Comparison of ENCODE assay signal across 17 cellular contexts in the genomic region with DNA sequence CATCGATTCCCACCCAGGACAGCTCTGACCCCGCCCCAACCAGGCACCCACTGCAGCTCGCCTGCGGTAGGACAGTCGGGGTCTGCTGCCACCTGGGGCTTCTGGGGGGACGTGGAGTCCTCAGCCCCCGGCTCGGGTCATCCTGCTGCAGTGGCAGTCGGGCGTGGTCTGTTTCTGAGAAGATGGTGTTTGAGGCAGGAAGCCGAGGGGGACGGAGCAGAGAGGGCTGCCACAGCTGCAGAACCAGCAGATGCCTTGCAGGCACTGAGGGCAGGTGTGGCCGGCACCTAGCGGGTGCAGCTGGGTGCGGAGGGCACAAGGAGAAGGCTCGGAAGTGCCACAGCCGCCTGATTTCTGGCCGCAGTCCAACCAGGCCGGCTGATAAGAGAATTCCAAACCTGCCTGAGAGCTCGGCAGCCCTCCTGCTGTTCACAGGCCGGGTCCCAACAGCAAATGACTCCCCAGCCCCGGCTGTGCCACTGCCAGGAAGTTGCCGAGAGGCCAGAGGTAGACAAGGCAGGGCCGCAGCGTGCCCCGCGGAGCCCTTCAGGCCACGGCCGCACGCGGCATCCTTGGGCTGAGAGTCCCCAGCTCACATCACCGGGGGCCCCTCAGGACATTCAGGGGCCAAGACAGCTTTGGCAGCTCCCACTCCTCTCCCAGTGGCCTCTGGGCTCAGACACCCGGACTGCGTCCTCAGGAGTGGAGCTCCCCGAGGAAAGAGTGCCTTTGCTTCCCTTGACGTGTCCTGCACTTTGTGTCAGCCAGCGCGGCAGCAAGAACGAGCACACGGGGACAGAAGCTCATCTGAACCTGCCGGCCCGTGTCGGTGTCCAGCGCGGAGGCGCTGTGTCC. TPM values are rescaled to one million over a fixed set of nuclear protein-coding genes. Genes with fewer than 3 reads are reported as not detected.
DNase-seq lines count a peak whose midpoint lies in the region; ATAC-seq and TF ChIP-seq lines count a peak whose summit lies in the region.
"Had no signal": no experiment of that assay in that cellular context is flagged by ENCODE, and none has a peak within 500 bp of the region (broad histone marks: within the 10 kb centered on the region; RNA-seq: fewer than 3 reads in every experiment).

No MANE protein-coding gene starts in this region.

- CTCF ChIA-PET in CD4-positive, alpha-beta memory T cell (lab: Charles Lee; ENCODE audit: partially characterized antibody), result no interaction called here

- no peak overlapping the region for H2AFZ ChIP-seq in Karpas-422 (ENCODE audit: low read length)
- H2AFZ ChIP-seq: GM23338 had no signal

- no peak overlapping the region for H3K4me2 ChIP-seq in Karpas-422 (ENCODE audit: low read depth, low read length, poor library complexity, severe bottlenecking)
- H3K4me2 ChIP-seq: GM23338 had no signal

- peaks cover 0 to 5% (median 1%) of the 10 kb centered on the region in 4 donors for H3K4me1 Mint-ChIP-seq in CD4-positive, alpha-beta memory T cell
- H3K4me1 Mint-ChIP-seq: GM23338 had no signal

- intact Hi-C loops in Right ventricle myocardium superior (cut with DNase I) (no loop called here), left ventricle myocardium inferior (cut with micrococcal nuclease) (no loop called here)
- intact Hi-C loops in CD4-positive, alpha-beta memory T cell (cut with micrococcal nuclease), result no loop called here

- H3K9me3 Mint-ChIP-seq in CD4-positive, alpha-beta memory T cell, result peaks cover 0 to 36% (median 15%) of the 10 kb centered on the region in 8 donors

- no peak overlapping the region for H3K27ac Mint-ChIP-seq in CD4-positive, alpha-beta memory T cell
- H3K27ac Mint-ChIP-seq: activated T-helper 17 cell treated with anti-CD3 and anti-CD28 coated beads, Interleukin-2, amount 50 U/mL, for 72 hours; GM23338; T-helper 2 cell treated with Interferon-gamma antibody and Interleukin-4, amounts not matched to agents 5 μg/mL and 100 μg/mL, for 36 hours had no signal

- DNase-seq in Right ventricle myocardium superior, result peak; percentile 76
- DNase-seq in right atrium auricular region (ENCODE audit: low spot score), result no peak
- DNase-seq in NCI-H345 treated with DMSO at 0.1 percent for 48 hours (lab: John Stamatoyannopoulos, UW; ENCODE audit: unreplicated experiment), result peak; percentile 54
- DNase-seq in left ventricle myocardium inferior, result peak; percentile 70
- no peak for DNase-seq in NCI-H1694 treated with DMSO at 0.1 percent for 48 hours (lab: John Stamatoyannopoulos, UW)
- no peak for DNase-seq in CD4-positive, alpha-beta memory T cell
- no peak for DNase-seq in amygdala (lab: John Stamatoyannopoulos, UW)
- DNase-seq in Karpas-422, result no peak
- DNase-seq: activated CD4-positive, alpha-beta T cell treated with anti-CD3 and anti-CD28 coated beads, Interleukin-2, amount 50 U/mL, for 48 hours; islet precursor cell; retina; stimulated activated CD4-positive, alpha-beta T cell treated with anti-CD3 and anti-CD28 coated beads, Interleukin-4, amount 100 ng/mL, for 4 hours; stimulated activated naive CD4-positive, alpha-beta T cell had no signal

- H3K4me1 ChIP-seq in right atrium auricular region, result peaks cover 0 to 10% of the 10 kb centered on the region in 2 donors
- H3K4me1 ChIP-seq in left ventricle myocardium inferior, result peaks cover 32% of the 10 kb centered on the region
- no peaks in the 10 kb centered on the region for H3K4me1 ChIP-seq in CD4-positive, alpha-beta memory T cell (ENCODE audit: insufficient read depth, low read length)
- no peaks in the 10 kb centered on the region for H3K4me1 ChIP-seq in Karpas-422 (ENCODE audit: low read length)
- H3K4me1 ChIP-seq: vagina had no signal

- no peak overlapping the region for H3K4me3 Mint-ChIP-seq in CD4-positive, alpha-beta memory T cell
- H3K4me3 Mint-ChIP-seq: activated T-helper 17 cell treated with anti-CD3 and anti-CD28 coated beads, Interleukin-2, amount 50 U/mL, for 72 hours; GM23338; T-helper 2 cell treated with Interferon-gamma antibody and Interleukin-4, amounts not matched to agents 5 μg/mL and 100 μg/mL, for 36 hours had no signal

- no peaks in the 10 kb centered on the region for H3K79me2 ChIP-seq in Karpas-422 (ENCODE audit: low read length)

- no peaks in the 10 kb centered on the region for H3K27me3 ChIP-seq in right atrium auricular region
- H3K27me3 ChIP-seq in left ventricle myocardium inferior (ENCODE audit: low read depth), result peaks cover 13% of the 10 kb centered on the region
- no peaks in the 10 kb centered on the region for H3K27me3 ChIP-seq in CD4-positive, alpha-beta memory T cell (ENCODE audit: insufficient read depth, low read length)
- H3K27me3 ChIP-seq in Karpas-422 (ENCODE audit: low read length), result no peaks in the 10 kb centered on the region
- H3K27me3 ChIP-seq: vagina had no signal

- no peaks in the 10 kb centered on the region for H3K9me2 ChIP-seq in Karpas-422 (replicated peaks; ENCODE audit: insufficient read depth, low read length)

- no peaks in the 10 kb centered on the region for H3K36me3 ChIP-seq in right atrium auricular region
- H3K36me3 ChIP-seq in left ventricle myocardium inferior, result no peaks in the 10 kb centered on the region
- H3K36me3 ChIP-seq in CD4-positive, alpha-beta memory T cell (ENCODE audit: insufficient read depth, low read length), result no peaks in the 10 kb centered on the region
- H3K36me3 ChIP-seq in Karpas-422 (ENCODE audit: insufficient read depth, low read length), result no peaks in the 10 kb centered on the region
- H3K36me3 ChIP-seq: vagina had no signal

- H3K36me3 Mint-ChIP-seq in CD4-positive, alpha-beta memory T cell, result no peaks in the 10 kb centered on the region

- peaks cover under 1 to 2% of the 10 kb centered on the region in 2 donors for H3K27me3 Mint-ChIP-seq in CD4-positive, alpha-beta memory T cell
- H3K27me3 Mint-ChIP-seq: activated T-helper 17 cell treated with anti-CD3 and anti-CD28 coated beads, Interleukin-2, amount 50 U/mL, for 72 hours had no signal

- H3K4me3 ChIP-seq in right atrium auricular region, result no peak overlapping the region
- peak overlapping the region; percentile 36 for H3K4me3 ChIP-seq in left ventricle myocardium inferior
- no peak overlapping the region for H3K4me3 ChIP-seq in CD4-positive, alpha-beta memory T cell (ENCODE audit: low read length in 2 of 2)
- no peak overlapping the region for H3K4me3 ChIP-seq in Karpas-422 (ENCODE audit: low read length)
- H3K4me3 ChIP-seq: GM23338, vagina had no signal

- H4K20me1 ChIP-seq in Karpas-422 (ENCODE audit: insufficient read depth, low read depth, low read length), result no peaks in the 10 kb centered on the region

- H3K27ac ChIP-seq in right atrium auricular region, result no peak overlapping the region
- H3K27ac ChIP-seq in left ventricle myocardium inferior (replicated peaks), result peak overlapping the region; percentile 45
- H3K27ac ChIP-seq in CD4-positive, alpha-beta memory T cell (ENCODE audit: low read depth, low read length), result no peak overlapping the region
- no peak overlapping the region for H3K27ac ChIP-seq in Karpas-422 (ENCODE audit: low read length)
- H3K27ac ChIP-seq: vagina had no signal

- POLR2A ChIA-PET in CD4-positive, alpha-beta memory T cell (lab: Charles Lee; ENCODE audit: partially characterized antibody), result no interaction called here

- ATAC-seq in Right ventricle myocardium superior (ENCODE audit: poor library complexity), result peak; percentile 87
- ATAC-seq: activated T-helper 17 cell treated with anti-CD3 and anti-CD28 coated beads, Interleukin-2, amount 50 U/mL, for 72 hours; GM23338 had no signal

- H3K9ac ChIP-seq in Karpas-422 (ENCODE audit: low read length), result no peak overlapping the region

- H3K9me3 ChIP-seq in right atrium auricular region (peaks cover 5 to 18% of the 10 kb centered on the region in 2 donors), left ventricle myocardium inferior (replicated peaks) (peaks cover 36% of the 10 kb centered on the region), Karpas-422 (ENCODE audit: low read length) (no peaks in the 10 kb centered on the region)
- H3K9me3 ChIP-seq in CD4-positive, alpha-beta memory T cell (ENCODE audit: control insufficient read depth in 1 of 2, low read length in 2 of 2), result peaks cover 0 to 10% of the 10 kb centered on the region in 2 donors

- TF ChIP-seq CTCF in right atrium auricular region (IDR thresholded peaks at IDR 0.05) (no peak), left ventricle myocardium inferior (IDR thresholded peaks at IDR 0.05; ENCODE audit: borderline replicate concordance) (no peak)

RNA-seq across cellular contexts. Expression of a gene that starts 9.4 kb away (rescaled TPM):
- total RNA-seq in Right ventricle myocardium superior (4.3 TPM), right atrium auricular region (1 to 10 TPM in 1 of 2 donors, under 1 TPM in 1; 0.98 to 2.3 TPM), left ventricle myocardium inferior (4.8 TPM)
- total RNA-seq in CD4-positive, alpha-beta memory T cell, result 1 to 10 TPM in 1 of 2 experiments, under 1 TPM in 1; 0.64 to 1.5 TPM
- polyA plus RNA-seq in CD4-positive, alpha-beta memory T cell, result under 1 TPM in 1 of 2 donors, not detected in 1; 0.26 TPM
- total RNA-seq in Karpas-422 (2014; rRNA removed; shearing (Covaris generic); ENCODE audit: low replicate concordance), result 0.40 and 3.1 TPM in 2 replicates

Comparison
In these comparisons a context has a peak if more than half of its experiments do, and no peak if none do; other contexts are left out.
1. DNase-seq: peak in Right ventricle myocardium superior (single experiment), NCI-H345 treated with DMSO at 0.1 percent for 48 hours (single experiment) and left ventricle myocardium inferior (single experiment); none in right atrium auricular region (single experiment), NCI-H1694 treated with DMSO at 0.1 percent for 48 hours (single experiment), CD4-positive, alpha-beta memory T cell (0 of 5), amygdala (0 of 56) and Karpas-422 (single experiment).